ENCODE assay signal across 31 cellular contexts in the genomic region with DNA sequence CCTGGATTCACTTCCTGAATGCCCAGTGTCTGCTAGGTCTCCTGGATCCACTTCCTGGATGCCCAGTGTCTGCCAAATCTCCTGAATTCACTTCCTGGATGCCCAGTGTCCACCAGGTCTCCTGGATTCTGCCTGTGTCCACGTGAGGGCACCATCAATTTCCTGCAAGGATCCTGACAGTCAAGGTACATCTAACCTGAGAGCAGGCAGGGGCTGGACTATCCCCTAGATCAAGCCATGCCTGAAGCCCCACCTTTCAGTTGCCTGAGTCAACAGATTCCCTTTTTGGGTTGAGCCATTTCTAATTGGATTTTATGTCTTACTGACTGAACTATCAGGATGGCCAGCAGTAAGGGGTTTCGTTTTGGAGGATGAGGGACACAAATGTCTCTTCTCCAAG. TPM values are rescaled to one million over a fixed set of nuclear protein-coding genes. Genes with fewer than 3 reads are reported as not detected.
"Had no signal": no experiment of that assay in that cellular context is flagged by ENCODE, and none has a peak within 500 bp of the region (broad histone marks: within the 10 kb centered on the region; RNA-seq: fewer than 3 reads in every experiment).

No MANE protein-coding gene starts in this region.

- H3K9ac ChIP-seq: KMS-11 had no signal

- H3K36me3 ChIP-seq: Peyer's patch, WERI-Rb-1 had no signal

- H3K4me1 Mint-ChIP-seq: activated CD8-positive, alpha-beta memory T cell treated with anti-CD3 and anti-CD28 coated beads, Interleukin-2, amount 10 ng/mL, durations not matched to agents 7 days and 5 days; activated naive CD8-positive, alpha-beta T cell treated with anti-CD3 and anti-CD28 coated beads, Interleukin-2, amount 50 U/mL, for 24 hours had no signal

- H3K4me2 ChIP-seq: KMS-11 had no signal

- DNase-seq: activated CD4-positive, alpha-beta memory T cell treated with anti-CD3 and anti-CD28 coated beads, Interleukin-2, amount 10 ng/mL, durations not matched to agents 7 days and 5 days; activated CD4-positive, alpha-beta T cell treated with anti-CD3 and anti-CD28 coated beads for 1 hour; activated CD4-positive, alpha-beta T cell treated with anti-CD3 and anti-CD28 coated beads for 48 hours; activated CD4-positive, CD25-positive, alpha-beta regulatory T cell; activated CD8-positive, alpha-beta memory T cell treated with anti-CD3 and anti-CD28 coated beads for 24 hours; activated CD8-positive, alpha-beta memory T cell treated with anti-CD3 and anti-CD28 coated beads, Interleukin-2, amount 10 ng/mL, durations not matched to agents 7 days and 5 days; activated CD8-positive, alpha-beta memory T cell treated with anti-CD3 and anti-CD28 coated beads, Interleukin-2, amount 50 U/mL, for 48 hours; activated effector memory CD4-positive, alpha-beta T cell treated with Interleukin-2 at 50 U/mL for 16 hours; activated naive CD4-positive, alpha-beta T cell treated with anti-CD3 and anti-CD28 coated beads, Interleukin-2, amount 10 ng/mL, durations not matched to agents 7 days and 5 days; activated naive CD8-positive, alpha-beta T cell treated with anti-CD3 and anti-CD28 coated beads, Interleukin-2, amount 50 U/mL, for 24 hours; activated T-cell treated with anti-CD3 and anti-CD28 coated beads, Interleukin-2, amount 50 U/mL, for 48 hours; anterior cingulate cortex; central memory CD4-positive, alpha-beta T cell; NCI-H1105; NCI-H1436; NCI-H1694; NCI-H1930; NCI-H2081 treated with DMSO at 0.1 percent for 48 hours; NCI-H345; NCI-H524 treated with DMSO at 0.1 percent for 48 hours; PC-3; SW 1271; T-helper 1 cell; T-helper 2 cell; T-helper 9 cell; WERI-Rb-1 had no signal

- H3K9me3 ChIP-seq: Peyer's patch had no signal

- ATAC-seq: activated CD8-positive, alpha-beta memory T cell treated with anti-CD3 and anti-CD28 coated beads, Interleukin-2, amount 10 ng/mL, durations not matched to agents 7 days and 5 days; activated naive CD8-positive, alpha-beta T cell treated with anti-CD3 and anti-CD28 coated beads, Interleukin-2, amount 50 U/mL, for 24 hours; PC-3 had no signal

- H3K9me3 Mint-ChIP-seq: activated CD4-positive, alpha-beta memory T cell treated with anti-CD3 and anti-CD28 coated beads, Interleukin-2, amount 10 ng/mL, durations not matched to agents 7 days and 5 days; activated naive CD4-positive, alpha-beta T cell treated with anti-CD3 and anti-CD28 coated beads, Interleukin-2, amount 10 ng/mL, durations not matched to agents 7 days and 5 days; activated naive CD8-positive, alpha-beta T cell treated with anti-CD3 and anti-CD28 coated beads, Interleukin-2, amount 50 U/mL, for 24 hours had no signal

- H3K4me3 ChIP-seq: Peyer's patch had no signal

- H3K36me3 Mint-ChIP-seq: activated CD8-positive, alpha-beta memory T cell treated with anti-CD3 and anti-CD28 coated beads, Interleukin-2, amount 10 ng/mL, durations not matched to agents 7 days and 5 days; activated naive CD4-positive, alpha-beta T cell treated with anti-CD3 and anti-CD28 coated beads, Interleukin-2, amount 10 ng/mL, durations not matched to agents 7 days and 5 days; activated naive CD8-positive, alpha-beta T cell; brain had no signal

- H3K27ac Mint-ChIP-seq: activated CD4-positive, alpha-beta memory T cell treated with anti-CD3 and anti-CD28 coated beads, Interleukin-2, amount 10 ng/mL, durations not matched to agents 7 days and 5 days; activated CD8-positive, alpha-beta memory T cell treated with anti-CD3 and anti-CD28 coated beads, Interleukin-2, amount 10 ng/mL, durations not matched to agents 7 days and 5 days; activated naive CD4-positive, alpha-beta T cell treated with anti-CD3 and anti-CD28 coated beads, Interleukin-2, amount 10 ng/mL, durations not matched to agents 7 days and 5 days; activated naive CD8-positive, alpha-beta T cell; activated naive CD8-positive, alpha-beta T cell treated with anti-CD3 and anti-CD28 coated beads, Interleukin-2, amount 50 U/mL, for 24 hours; brain had no signal

- H3K27me3 ChIP-seq: Peyer's patch had no signal

- H3K27ac ChIP-seq: KMS-11, WERI-Rb-1 had no signal

- H3K4me3 Mint-ChIP-seq: activated CD4-positive, alpha-beta memory T cell treated with anti-CD3 and anti-CD28 coated beads, Interleukin-2, amount 10 ng/mL, durations not matched to agents 7 days and 5 days; activated CD8-positive, alpha-beta memory T cell treated with anti-CD3 and anti-CD28 coated beads, Interleukin-2, amount 10 ng/mL, durations not matched to agents 7 days and 5 days; activated naive CD4-positive, alpha-beta T cell treated with anti-CD3 and anti-CD28 coated beads, Interleukin-2, amount 10 ng/mL, durations not matched to agents 7 days and 5 days; activated naive CD8-positive, alpha-beta T cell; activated naive CD8-positive, alpha-beta T cell treated with anti-CD3 and anti-CD28 coated beads, Interleukin-2, amount 50 U/mL, for 24 hours; brain had no signal

RNA-seq across cellular contexts. Expression of a gene that starts 49.5 kb away (rescaled TPM):
- total RNA-seq: activated CD4-positive, alpha-beta memory T cell treated with anti-CD3 and anti-CD28 coated beads, Interleukin-2, amount 10 ng/mL, durations not matched to agents 7 days and 5 days; activated CD8-positive, alpha-beta memory T cell treated with anti-CD3 and anti-CD28 coated beads, Interleukin-2, amount 10 ng/mL, durations not matched to agents 7 days and 5 days; NCI-H460; Peyer's patch had no signal
